Comparison of ENCODE assay signal across 1 cellular context in genomic region chr11:6219359-6219758, GRCh38.
TF ChIP-seq lines count a peak whose summit lies in the region.

No MANE protein-coding gene starts in this region.

TF ChIP-seq in endothelial cell of umbilical vein, 7 proteins besides CTCF, POLR2A, EP300 and RAD21:
- TF ChIP-seq MYC (IDR thresholded peaks at IDR 0.05; ENCODE audit: low read depth, low read length) (no peak), POLR2AphosphoS5 (IDR thresholded peaks at IDR 0.05; ENCODE audit: insufficient read depth, low read depth, low read length) (peak; percentile 49), FOS (IDR thresholded peaks at IDR 0.05; ENCODE audit: borderline replicate concordance, insufficient read depth, low read length) (peak; percentile 90), MAX (IDR thresholded peaks at IDR 0.05; ENCODE audit: insufficient read depth, insufficient read length) (no peak), JUN (IDR thresholded peaks at IDR 0.05; ENCODE audit: borderline replicate concordance, insufficient read depth, insufficient read length, low read depth) (peak; percentile 33), GATA2 (IDR thresholded peaks at IDR 0.05; ENCODE audit: insufficient read depth, insufficient read length, low read depth, low read length) (peak; percentile 52), EZH2 (IDR thresholded peaks at IDR 0.05; ENCODE audit: borderline replicate concordance, low read depth, low read length, severe bottlenecking) (no peak)
